Comparison of ENCODE assay signal across 8 cellular contexts in genomic region chr4:145936142-145937020, GRCh38. TPM values are rescaled to one million over a fixed set of nuclear protein-coding genes. Genes with fewer than 3 reads are reported as not detected.
A peak's percentile ranks its signal among the peaks of the same experiment; 100 is the strongest.
DNase-seq lines count a peak whose midpoint lies in the region; ATAC-seq and TF ChIP-seq lines count a peak whose summit lies in the region.

No MANE protein-coding gene starts in this region.

- TF ChIP-seq POLR2A in upper lobe of left lung (IDR thresholded peaks at IDR 0.05): peak in 2 of 4 donors; percentile 14 to 55

- peaks cover 2% of the 10 kb centered on the region for H3K36me3 Mint-ChIP-seq in activated naive CD8-positive, alpha-beta T cell

- DNase-seq in DMS79 treated with DMSO at 0.1 percent for 48 hours (lab: John Stamatoyannopoulos, UW): peak; percentile 27
- peak; percentile 84 to 87 for DNase-seq in SJSA1 (ENCODE audit: low read depth in 1 of 2, low spot score in 2 of 2)
- peak; percentile 69 for DNase-seq in Right ventricle myocardium superior
- peak; percentile 59 to 90 for DNase-seq in upper lobe of left lung

- peak overlapping the region; percentile 85 for H2AFZ ChIP-seq in parathyroid adenoma

- H3K9ac ChIP-seq in HUES6 (ENCODE audit: low read length): peak overlapping the region; percentile 95
- H3K9ac ChIP-seq in parathyroid adenoma: peak overlapping the region; percentile 19

- peaks cover 40% of the 10 kb centered on the region for H3K4me1 ChIP-seq in HUES6 (ENCODE audit: control insufficient read depth, insufficient read depth, low read length)
- peaks cover 45% of the 10 kb centered on the region for H3K4me1 ChIP-seq in SJSA1 (replicated peaks)
- H3K4me1 ChIP-seq in parathyroid adenoma: no peaks in the 10 kb centered on the region
- H3K4me1 ChIP-seq in upper lobe of left lung: peaks cover 3 to 15% (median 7%) of the 10 kb centered on the region in 4 donors

- peak overlapping the region; percentile 92 for H3K4me3 ChIP-seq in HUES6 (ENCODE audit: low read depth, low read length)
- peak overlapping the region; percentile 60 for H3K4me3 ChIP-seq in SJSA1
- peak overlapping the region; percentile 78 for H3K4me3 ChIP-seq in parathyroid adenoma (ENCODE audit: low read depth, low read length)
- H3K4me3 ChIP-seq in upper lobe of left lung: peak overlapping the region; percentile 55 to 91 (median 76)

- intact Hi-C loops in Right ventricle myocardium superior (cut with DNase I): loop anchor here (2.0 to 10.0 kb wide), 2 partner anchors 50 to 238 kb away; partner anchors contain the start of gene LSM6

- ATAC-seq in GM21390 (IDR thresholded peaks at IDR 0.05; ENCODE audit: unreplicated experiment) (peak; percentile 53), Right ventricle myocardium superior (ENCODE audit: poor library complexity) (peak; percentile 70), upper lobe of left lung (ENCODE audit: low FRiP score in 2 of 2) (peak; percentile 70 to 82)

- H3K4me2 ChIP-seq in parathyroid adenoma (ENCODE audit: low read length): peak overlapping the region; percentile 76

- H3K36me3 ChIP-seq in HUES6 (ENCODE audit: control insufficient read depth, insufficient read depth, low read length): no peaks in the 10 kb centered on the region
- H3K36me3 ChIP-seq in SJSA1: peaks cover 7% of the 10 kb centered on the region; the same call in 1 of the 2 replicates
- no peaks in the 10 kb centered on the region for H3K36me3 ChIP-seq in parathyroid adenoma (ENCODE audit: control insufficient read depth, insufficient read depth, low read length)
- H3K36me3 ChIP-seq in upper lobe of left lung: no peaks in the 10 kb centered on the region

- H3K27ac Mint-ChIP-seq in activated naive CD8-positive, alpha-beta T cell: peak overlapping the region; percentile 98

- TF ChIP-seq CTCF in parathyroid adenoma (IDR thresholded peaks at IDR 0.05) (peak; percentile 13), upper lobe of left lung (IDR thresholded peaks at IDR 0.05) (peak in 4 of 6 experiments; percentile 17 to 49 (median 21))

- no peaks in the 10 kb centered on the region for H3K27me3 Mint-ChIP-seq in activated naive CD8-positive, alpha-beta T cell

- peaks cover 65% of the 10 kb centered on the region for H3K4me1 Mint-ChIP-seq in activated naive CD8-positive, alpha-beta T cell (ENCODE audit: low read depth)

- TF ChIP-seq EP300 in upper lobe of left lung (IDR thresholded peaks at IDR 0.05): no peak

- H3K27ac ChIP-seq in HUES6 (ENCODE audit: low read depth, low read length) (peak overlapping the region; percentile 95), SJSA1 (peak overlapping the region; percentile 52), parathyroid adenoma (peak overlapping the region; percentile 95), upper lobe of left lung (peak overlapping the region; percentile 88 to 95 (median 92))

- H3K27me3 ChIP-seq in HUES6 (ENCODE audit: control insufficient read depth, insufficient read depth, low read length) (no peaks in the 10 kb centered on the region), SJSA1 (replicated peaks) (no peaks in the 10 kb centered on the region), parathyroid adenoma (ENCODE audit: control insufficient read depth, insufficient read depth, low read length) (no peaks in the 10 kb centered on the region), upper lobe of left lung (no peaks in the 10 kb centered on the region)

- H3K79me2 ChIP-seq in parathyroid adenoma: no peaks in the 10 kb centered on the region

- WGBS in upper lobe of left lung, 2 donors: 0 to 1% methylated on average over 54 to 59 of the region's 72 CpGs

- H3K9me3 ChIP-seq in HUES6 (ENCODE audit: control insufficient read depth, insufficient read depth, low read depth, low read length) (no peaks in the 10 kb centered on the region), SJSA1 (replicated peaks) (no peaks in the 10 kb centered on the region), parathyroid adenoma (ENCODE audit: control insufficient read depth, low read length) (no peaks in the 10 kb centered on the region), upper lobe of left lung (no peaks in the 10 kb centered on the region)

- peak overlapping the region; percentile 96 for H3K4me3 Mint-ChIP-seq in activated naive CD8-positive, alpha-beta T cell

- no peaks in the 10 kb centered on the region for H3K9me3 Mint-ChIP-seq in activated naive CD8-positive, alpha-beta T cell (ENCODE audit: low read depth)

RNA-seq across cellular contexts. Expression of gene ZNF827, which starts 2.2 kb away (rescaled TPM):
- 4.3 and 9.2 TPM in 2 replicates for total RNA-seq in SJSA1 (2014; rRNA removed; shearing (Covaris generic))
- 13.0 TPM for total RNA-seq in Right ventricle myocardium superior
- total RNA-seq in upper lobe of left lung: 10 to 100 TPM in 5 of 6 donors, 1 to 10 TPM in 1; 8.1 to 68.1 (median 18.3) TPM

Comparison
In these comparisons a context has a peak if more than half of its experiments do, and no peak if none do; other contexts are left out.
1. Peak in every context shown above with its lines: DNase-seq, ATAC-seq, H3K4me3 ChIP-seq and H3K27ac ChIP-seq.
2. DNase-seq: peak in every context shown above with its lines; median percentile 86 in SJSA1; 74 in upper lobe of left lung; 69 in Right ventricle myocardium superior; 27 in DMS79 treated with DMSO at 0.1 percent for 48 hours.